Comparison of ENCODE assay signal across 7 cellular contexts in the genomic region with DNA sequence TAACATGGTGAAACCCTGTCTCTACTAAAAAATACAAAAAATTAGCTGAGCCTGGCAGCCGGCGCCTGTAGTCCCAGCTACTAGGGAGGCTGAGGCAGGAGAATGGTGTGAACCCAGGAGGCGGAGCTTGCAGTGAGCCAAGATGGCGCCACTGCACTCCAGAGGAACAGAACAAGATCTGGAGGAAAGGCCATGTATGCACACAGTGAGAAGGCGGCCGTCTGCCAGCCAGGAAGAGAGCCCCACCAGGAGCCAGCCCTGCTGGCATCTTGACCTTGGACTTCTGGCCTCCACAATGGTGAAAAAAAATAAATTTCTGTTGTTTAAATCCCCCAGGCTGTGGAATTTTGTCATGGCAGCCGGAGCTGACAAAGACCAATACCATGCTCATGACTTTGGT. TPM values are rescaled to one million over a fixed set of nuclear protein-coding genes. Genes with fewer than 3 reads are reported as not detected.
"Had no signal": no experiment of that assay in that cellular context is flagged by ENCODE, and none has a peak within 500 bp of the region (broad histone marks: within the 10 kb centered on the region; RNA-seq: fewer than 3 reads in every experiment).

No MANE protein-coding gene starts in this region.

- H3K27ac Mint-ChIP-seq: H9 had no signal

- H3K4me1 Mint-ChIP-seq: H9 had no signal

- H3K27ac ChIP-seq: GM23248, KMS-11 had no signal

- H3K4me3 ChIP-seq: GM23248 had no signal

- H2AFZ ChIP-seq: GM23248 had no signal

- H3K4me2 ChIP-seq: KMS-11 had no signal

- DNase-seq: GM23248, GOT3, H9, HCEC 1CT, IMR-90, KBM-7 had no signal

- H3K4me3 Mint-ChIP-seq: H9 had no signal

- H3K9ac ChIP-seq: GM23248, KMS-11 had no signal

RNA-seq across cellular contexts. Expression of a gene that starts 28.2 kb away (rescaled TPM):
- total RNA-seq: H9 had no signal
